In genomic region chr6:33427585-33428218, GRCh38 we compare ENCODE assay signal across 8 cellular contexts. TPM values are rescaled to one million over a fixed set of nuclear protein-coding genes. Genes with fewer than 3 reads are reported as not detected.
DNase-seq lines count a peak whose midpoint lies in the region; TF ChIP-seq lines count a peak whose summit lies in the region.

No MANE protein-coding gene starts in this region.

- peaks cover 82% of the 10 kb centered on the region for H3K4me1 Mint-ChIP-seq in activated T-helper 1 cell treated with anti-CD3 and anti-CD28 coated beads, Interleukin-12 subunit alpha, Interleukin-12 subunit beta, Interleukin-2, Interleukin-4 antibody, amounts not matched to agents 30 ng/mL and 10 ng/mL and 1 ng/mL, durations not matched to agents 14 hours and 24 hours and 36 hours (ENCODE audit: low read depth)
- H3K4me1 Mint-ChIP-seq in neural crest cell, result peaks cover 91% of the 10 kb centered on the region

- H3K27ac Mint-ChIP-seq in activated T-helper 1 cell treated with anti-CD3 and anti-CD28 coated beads, Interleukin-12 subunit alpha, Interleukin-12 subunit beta, Interleukin-2, Interleukin-4 antibody, amounts not matched to agents 30 ng/mL and 10 ng/mL and 1 ng/mL, durations not matched to agents 14 hours and 24 hours and 36 hours, result peak overlapping the region; percentile 92
- peak overlapping the region; percentile 92 for H3K27ac Mint-ChIP-seq in neural crest cell (ENCODE audit: unreplicated experiment)

- intact Hi-C loops in activated T-helper 1 cell treated with anti-CD3 and anti-CD28 coated beads, Interleukin-12 subunit alpha, Interleukin-12 subunit beta, Interleukin-2, Interleukin-4 antibody, amounts not matched to agents 30 ng/mL and 10 ng/mL and 1 ng/mL, durations not matched to agents 14 hours and 24 hours and 36 hours (cut with micrococcal nuclease), result loop anchor here (2.0 to 5.0 kb wide), 3 partner anchors 143 to 195 kb away; partner anchors contain the start of genes ITPR3, RPS18 and VPS52

- DNase-seq in G401 (ENCODE audit: low spot score), result peak; percentile 34
- DNase-seq in NB4 (ENCODE audit: low read depth), result peak; percentile 47
- peak; percentile 51 for DNase-seq in activated T-helper 1 cell treated with anti-CD3 and anti-CD28 coated beads, Interleukin-12 subunit alpha, Interleukin-12 subunit beta, Interleukin-2, Interleukin-4 antibody, amounts not matched to agents 30 ng/mL and 10 ng/mL and 1 ng/mL, durations not matched to agents 14 hours and 24 hours and 36 hours (ENCODE audit: low spot score)
- no peak for DNase-seq in fibroblast of the aortic adventitia (ENCODE audit: low read depth)
- DNase-seq in neural crest cell (ENCODE audit: low read depth, low spot score), result peak; percentile 57
- no peak for DNase-seq in SIG-M5 treated with dmso at 0.1 percent for 504 hours (lab: John Stamatoyannopoulos, UW; ENCODE audit: unreplicated experiment)
- DNase-seq in NCI-H446 treated with DMSO at 0.1 percent for 48 hours (lab: John Stamatoyannopoulos, UW), result no peak

- no peaks in the 10 kb centered on the region for H3K9me3 Mint-ChIP-seq in activated T-helper 1 cell treated with anti-CD3 and anti-CD28 coated beads, Interleukin-12 subunit alpha, Interleukin-12 subunit beta, Interleukin-2, Interleukin-4 antibody, amounts not matched to agents 30 ng/mL and 10 ng/mL and 1 ng/mL, durations not matched to agents 14 hours and 24 hours and 36 hours
- H3K9me3 Mint-ChIP-seq in neural crest cell, result no peaks in the 10 kb centered on the region

- peak overlapping the region; percentile 51 for H3K27ac ChIP-seq in urinary bladder (ENCODE audit: low read depth)

- under 1% methylated on average over 73 of the region's 79 CpGs for WGBS in urinary bladder

- peaks cover 19% of the 10 kb centered on the region for H3K36me3 Mint-ChIP-seq in activated T-helper 1 cell treated with anti-CD3 and anti-CD28 coated beads, Interleukin-12 subunit alpha, Interleukin-12 subunit beta, Interleukin-2, Interleukin-4 antibody, amounts not matched to agents 30 ng/mL and 10 ng/mL and 1 ng/mL, durations not matched to agents 14 hours and 24 hours and 36 hours (ENCODE audit: low read depth)
- peaks cover 15% of the 10 kb centered on the region for H3K36me3 Mint-ChIP-seq in neural crest cell (ENCODE audit: low read depth)

- no peak for TF ChIP-seq POLR2A in NB4 (IDR thresholded peaks at IDR 0.05; ENCODE audit: extremely low read depth, insufficient read length)

- TF ChIP-seq CTCF in NB4 (IDR thresholded peaks at IDR 0.05; ENCODE audit: low read depth, low read length) (no peak), fibroblast of the aortic adventitia (IDR thresholded peaks at IDR 0.05; ENCODE audit: insufficient read depth, low read length) (no peak), neural crest cell (conservative IDR thresholded peaks at IDR 0.05) (no peak)

- H3K4me3 ChIP-seq in NB4 (ENCODE audit: low read depth, low read length) (peak overlapping the region; percentile 51), fibroblast of the aortic adventitia (ENCODE audit: low read depth, low read length) (peak overlapping the region; percentile 74), urinary bladder (ENCODE audit: low read depth, low read length) (peak overlapping the region; percentile 74)

- peak overlapping the region; percentile 89 for H3K4me3 Mint-ChIP-seq in activated T-helper 1 cell treated with anti-CD3 and anti-CD28 coated beads, Interleukin-12 subunit alpha, Interleukin-12 subunit beta, Interleukin-2, Interleukin-4 antibody, amounts not matched to agents 30 ng/mL and 10 ng/mL and 1 ng/mL, durations not matched to agents 14 hours and 24 hours and 36 hours
- H3K4me3 Mint-ChIP-seq in neural crest cell, result peak overlapping the region; percentile 95

- H3K4me1 ChIP-seq in urinary bladder (ENCODE audit: insufficient read depth), result peaks cover 3% of the 10 kb centered on the region

- no peaks in the 10 kb centered on the region for H3K36me3 ChIP-seq in urinary bladder (ENCODE audit: insufficient read depth)

- in situ Hi-C loops in G401 (cut with HindIII; ENCODE audit: low sequenced_read_pairs), result no loop called here

- no peaks in the 10 kb centered on the region for H3K27me3 Mint-ChIP-seq in activated T-helper 1 cell treated with anti-CD3 and anti-CD28 coated beads, Interleukin-12 subunit alpha, Interleukin-12 subunit beta, Interleukin-2, Interleukin-4 antibody, amounts not matched to agents 30 ng/mL and 10 ng/mL and 1 ng/mL, durations not matched to agents 14 hours and 24 hours and 36 hours (ENCODE audit: insufficient read depth)
- no peaks in the 10 kb centered on the region for H3K27me3 Mint-ChIP-seq in neural crest cell (ENCODE audit: low read depth)

RNA-seq across cellular contexts. Expression of gene SYNGAP1, which starts 7.8 kb away (rescaled TPM):
- 4.0 and 7.4 TPM in 2 replicates for total RNA-seq in G401 (2014; rRNA removed; shearing (Covaris generic))
- total RNA-seq in activated T-helper 1 cell treated with anti-CD3 and anti-CD28 coated beads, Interleukin-12 subunit alpha, Interleukin-12 subunit beta, Interleukin-2, Interleukin-4 antibody, amounts not matched to agents 30 ng/mL and 10 ng/mL and 1 ng/mL, durations not matched to agents 14 hours and 24 hours and 36 hours, result 37.1 and 56.6 TPM in 2 replicates
- total RNA-seq in fibroblast of the aortic adventitia (ENCODE audit: low replicate concordance), result 3.3 and 7.6 TPM in 2 replicates
- total RNA-seq in neural crest cell, result 72.4 and 73.5 TPM in 2 replicates
- total RNA-seq in urinary bladder, result 9.8 TPM
- polyA plus RNA-seq in urinary bladder, result 19.6 TPM

RNA-seq across cellular contexts. Expression of gene CUTA, which starts 9.8 kb away (rescaled TPM):
- 304 and 376 TPM in 2 replicates for total RNA-seq in G401 (2014; rRNA removed; shearing (Covaris generic))
- 131 and 137 TPM in 2 replicates for total RNA-seq in activated T-helper 1 cell treated with anti-CD3 and anti-CD28 coated beads, Interleukin-12 subunit alpha, Interleukin-12 subunit beta, Interleukin-2, Interleukin-4 antibody, amounts not matched to agents 30 ng/mL and 10 ng/mL and 1 ng/mL, durations not matched to agents 14 hours and 24 hours and 36 hours
- total RNA-seq in fibroblast of the aortic adventitia (ENCODE audit: low replicate concordance), result 106 and 522 TPM in 2 replicates
- total RNA-seq in neural crest cell, result 319 and 326 TPM in 2 replicates
- total RNA-seq in urinary bladder, result 62.5 TPM
- polyA plus RNA-seq in urinary bladder, result 192 TPM

RNA-seq across cellular contexts. Expression of gene PHF1, which starts 16.9 kb away (rescaled TPM):
- total RNA-seq in G401 (2014; rRNA removed; shearing (Covaris generic)), result 26.0 and 38.0 TPM in 2 replicates
- total RNA-seq in activated T-helper 1 cell treated with anti-CD3 and anti-CD28 coated beads, Interleukin-12 subunit alpha, Interleukin-12 subunit beta, Interleukin-2, Interleukin-4 antibody, amounts not matched to agents 30 ng/mL and 10 ng/mL and 1 ng/mL, durations not matched to agents 14 hours and 24 hours and 36 hours, result 28.7 and 38.8 TPM in 2 replicates
- total RNA-seq in fibroblast of the aortic adventitia (ENCODE audit: low replicate concordance) (18.9 and 20.9 TPM in 2 replicates), neural crest cell (63.5 and 70.5 TPM in 2 replicates), urinary bladder (16.4 TPM)
- polyA plus RNA-seq in urinary bladder, result 79.4 TPM

RNA-seq across cellular contexts. Expression of gene ZBTB9, which starts 26.7 kb away (rescaled TPM):
- 20.0 and 25.1 TPM in 2 replicates for total RNA-seq in G401 (2014; rRNA removed; shearing (Covaris generic))
- 15.8 and 17.0 TPM in 2 replicates for total RNA-seq in activated T-helper 1 cell treated with anti-CD3 and anti-CD28 coated beads, Interleukin-12 subunit alpha, Interleukin-12 subunit beta, Interleukin-2, Interleukin-4 antibody, amounts not matched to agents 30 ng/mL and 10 ng/mL and 1 ng/mL, durations not matched to agents 14 hours and 24 hours and 36 hours
- total RNA-seq in fibroblast of the aortic adventitia (ENCODE audit: low replicate concordance), result 3.8 and 5.5 TPM in 2 replicates
- total RNA-seq in neural crest cell, result 18.4 and 21.1 TPM in 2 replicates
- total RNA-seq in urinary bladder, result 7.8 TPM
- polyA plus RNA-seq in urinary bladder, result 5.0 TPM

RNA-seq across cellular contexts. Expression of gene KIFC1, which starts 36.1 kb away (rescaled TPM):
- total RNA-seq in G401 (2014; rRNA removed; shearing (Covaris generic)), result 98.5 and 123 TPM in 2 replicates
- 54.7 and 59.6 TPM in 2 replicates for total RNA-seq in activated T-helper 1 cell treated with anti-CD3 and anti-CD28 coated beads, Interleukin-12 subunit alpha, Interleukin-12 subunit beta, Interleukin-2, Interleukin-4 antibody, amounts not matched to agents 30 ng/mL and 10 ng/mL and 1 ng/mL, durations not matched to agents 14 hours and 24 hours and 36 hours
- total RNA-seq in fibroblast of the aortic adventitia (ENCODE audit: low replicate concordance) (49.3 TPM in 1 of 2 replicates, not detected in the other), neural crest cell (123 and 124 TPM in 2 replicates), urinary bladder (7.5 TPM)
- 1.2 TPM for polyA plus RNA-seq in urinary bladder

Comparison
In these comparisons a context has a peak if more than half of its experiments do, and no peak if none do; other contexts are left out.
1. DNase-seq: peak in G401 (single experiment), NB4 (single experiment), activated T-helper 1 cell treated with anti-CD3 and anti-CD28 coated beads, Interleukin-12 subunit alpha, Interleukin-12 subunit beta, Interleukin-2, Interleukin-4 antibody, amounts not matched to agents 30 ng/mL and 10 ng/mL and 1 ng/mL, durations not matched to agents 14 hours and 24 hours and 36 hours (single experiment) and neural crest cell (single experiment); none in fibroblast of the aortic adventitia (single experiment), SIG-M5 treated with dmso at 0.1 percent for 504 hours (single experiment) and NCI-H446 treated with DMSO at 0.1 percent for 48 hours (single experiment).
2. Peak in every context shown above with its lines, with median percentiles within 50 percentile points of each other: H3K4me3 ChIP-seq.